ENCODE assay signal across 8 cellular contexts in genomic region chr12:53499261-53500118, GRCh38. TPM values are rescaled to one million over a fixed set of nuclear protein-coding genes. Genes with fewer than 3 reads are reported as not detected.
A peak's percentile ranks its signal among the peaks of the same experiment; 100 is the strongest.
DNase-seq lines count a peak whose midpoint lies in the region; ATAC-seq and TF ChIP-seq lines count a peak whose summit lies in the region.

TSS of gene MAP3K12 (minus strand) at chr12:53499458. CDS start at chr12:53487391, 12,067 bp downstream.

- H3K27me3 Mint-ChIP-seq in natural killer cell treated with Interleukin-12 subunit alpha and Interleukin-12 subunit beta and Interleukin-15 and Interleukin-18, amount 100 ng/mL, for 72 hours = no peaks in the 10 kb centered on the region

- H3K9me3 Mint-ChIP-seq in natural killer cell treated with Interleukin-12 subunit alpha and Interleukin-12 subunit beta and Interleukin-15 and Interleukin-18, amount 100 ng/mL, for 72 hours = no peaks in the 10 kb centered on the region

- H3K4me3 Mint-ChIP-seq in natural killer cell treated with Interleukin-12 subunit alpha and Interleukin-12 subunit beta and Interleukin-15 and Interleukin-18, amount 100 ng/mL, for 72 hours = peak within 1 kb of the TSS; percentile 98

- no peak for ATAC-seq in natural killer cell treated with Interleukin-12 subunit alpha and Interleukin-12 subunit beta and Interleukin-15 and Interleukin-18, amount 100 ng/mL, for 72 hours
- no peak for ATAC-seq in HG03442 (IDR thresholded peaks at IDR 0.05; ENCODE audit: unreplicated experiment)

- peak within 1 kb of the TSS; percentile 91 for H3K4me3 ChIP-seq in fibroblast of the aortic adventitia (ENCODE audit: low read depth, low read length)

- peaks cover 26 to 33% of the 10 kb centered on the region in 2 donors for H3K4me1 Mint-ChIP-seq in natural killer cell treated with Interleukin-12 subunit alpha and Interleukin-12 subunit beta and Interleukin-15 and Interleukin-18, amount 100 ng/mL, for 72 hours (ENCODE audit: low read depth in 2 of 2)

- H3K36me3 Mint-ChIP-seq in natural killer cell treated with Interleukin-12 subunit alpha and Interleukin-12 subunit beta and Interleukin-15 and Interleukin-18, amount 100 ng/mL, for 72 hours = no peaks in the 10 kb centered on the region

- no peak for TF ChIP-seq CTCF in fibroblast of the aortic adventitia (IDR thresholded peaks at IDR 0.05; ENCODE audit: insufficient read depth, low read length)

- peak; percentile 57 for DNase-seq in NK-92 treated with Interleukin-12 subunit alpha and Interleukin-12 subunit beta, amount 100 ng/mL, for 24 hours (lab: John Stamatoyannopoulos, UW)
- DNase-seq in NK-92 (lab: John Stamatoyannopoulos, UW; ENCODE audit: unreplicated experiment) (no peak), OCI-M1 (lab: John Stamatoyannopoulos, UW) (peak; percentile 60), fibroblast of the aortic adventitia (ENCODE audit: low read depth) (peak; percentile 54), stromal cell of bone marrow (ENCODE audit: low read depth) (peak; percentile 54)
- DNase-seq in activated effector memory CD4-positive, alpha-beta T cell treated with anti-CD3 and anti-CD28 coated beads, Interleukin-2, amount 50 U/mL, for 16 hours = peak; percentile 88
- DNase-seq in natural killer cell treated with Interleukin-12 subunit alpha and Interleukin-12 subunit beta and Interleukin-15 and Interleukin-18, amount 100 ng/mL, for 72 hours (ENCODE audit: low spot score) = peak; percentile 81

- peak within 1 kb of the TSS; percentile 93 to 96 for H3K27ac Mint-ChIP-seq in natural killer cell treated with Interleukin-12 subunit alpha and Interleukin-12 subunit beta and Interleukin-15 and Interleukin-18, amount 100 ng/mL, for 72 hours

RNA-seq across cellular contexts. Expression of gene MAP3K12, which starts in this region (rescaled TPM):
- total RNA-seq in fibroblast of the aortic adventitia (ENCODE audit: low replicate concordance) = 32.1 and 118 TPM in 2 replicates
- 10 to 100 TPM; 13.1 to 13.3 TPM for total RNA-seq in natural killer cell treated with Interleukin-12 subunit alpha and Interleukin-12 subunit beta and Interleukin-15 and Interleukin-18, amount 100 ng/mL, for 72 hours
